ENCODE assay signal across 16 cellular contexts in the genomic region with DNA sequence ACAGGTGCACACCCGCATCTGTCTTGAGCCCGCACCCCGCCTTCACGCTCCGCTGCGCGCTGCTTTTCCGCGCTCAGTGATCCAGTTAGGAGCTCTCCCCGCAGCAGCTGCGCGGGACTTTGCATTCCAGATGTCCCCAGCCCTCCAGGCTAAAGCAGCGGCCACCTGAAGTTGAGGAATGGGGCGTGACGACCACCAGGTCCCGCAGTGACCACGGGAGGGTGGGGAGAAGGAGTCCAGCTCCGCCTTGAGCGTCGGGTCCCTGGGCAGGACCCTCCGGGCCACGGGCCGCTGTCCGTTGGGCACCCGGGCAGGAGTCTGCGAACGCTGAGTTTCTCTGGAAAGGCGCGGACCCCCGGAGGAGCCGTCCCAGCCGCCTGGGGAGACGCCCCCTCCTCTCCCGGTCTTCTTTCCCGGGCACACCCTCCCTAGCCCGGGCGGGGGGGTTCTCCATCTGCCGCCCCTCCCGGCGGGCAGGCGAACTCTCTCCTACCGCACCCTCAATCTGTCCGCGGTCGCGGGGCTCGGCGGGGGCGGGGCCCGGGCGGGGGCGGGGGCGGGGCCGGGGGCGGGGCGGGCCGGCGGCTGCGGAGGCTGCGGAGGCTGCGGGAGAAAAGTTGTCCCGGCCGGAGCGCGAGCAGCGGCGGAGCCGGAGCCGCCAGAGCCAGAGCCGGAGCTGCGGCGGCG. TPM values are rescaled to one million over a fixed set of nuclear protein-coding genes. Genes with fewer than 3 reads are reported as not detected.
DNase-seq lines count a peak whose midpoint lies in the region; ATAC-seq, FAIRE-seq and TF ChIP-seq lines count a peak whose summit lies in the region.
"Had no signal": no experiment of that assay in that cellular context is flagged by ENCODE, and none has a peak within 500 bp of the region (broad histone marks: within the 10 kb centered on the region; RNA-seq: fewer than 3 reads in every experiment).

Gene TMEM132C, plus strand, starts transcription at position 612 of the 687 bp plus-strand sequence. CDS start 233 bp downstream, outside the sequence.

- intact Hi-C loops in psoas muscle (cut with DNase I): no loop called here

- H3K27me3 Mint-ChIP-seq in astrocyte (ENCODE audit: low read depth, unreplicated experiment): no peaks in the 10 kb centered on the region

- TF ChIP-seq CTCF in astrocyte (IDR thresholded peaks at IDR 0.05; ENCODE audit: insufficient read depth, low read depth, low read length) (no peak), psoas muscle (IDR thresholded peaks at IDR 0.05) (no peak)

- DNase-seq in astrocyte (ENCODE audit: low read depth): no peak
- DNase-seq in psoas muscle: no peak
- no peak for DNase-seq in activated gamma-delta T cell (lab: John Stamatoyannopoulos, UW)
- no peak for DNase-seq in NCI-H1930 (lab: John Stamatoyannopoulos, UW)
- no peak for DNase-seq in NCI-H128 (lab: John Stamatoyannopoulos, UW; ENCODE audit: unreplicated experiment)
- DNase-seq: effector memory CD4-positive, alpha-beta T cell; NCI-H1436; stimulated activated CD4-positive, alpha-beta T cell treated with anti-CD3 and anti-CD28 coated beads, Interleukin-2, amount 100 ng/mL, for 24 hours; stimulated activated naive CD4-positive, alpha-beta T cell had no signal

- FAIRE-seq in astrocyte (lab: Jason Lieb, UNC): no peak

- H3K27ac ChIP-seq in BLaER1 (no peak within 1 kb of the TSS), astrocyte (ENCODE audit: low read depth, low read length) (no peak within 1 kb of the TSS), iPS-18a (ENCODE audit: low read length) (no peak within 1 kb of the TSS), psoas muscle (no peak within 1 kb of the TSS)

- H3K27ac Mint-ChIP-seq in astrocyte (ENCODE audit: unreplicated experiment): no peak within 1 kb of the TSS
- H3K27ac Mint-ChIP-seq: activated naive CD8-positive, alpha-beta T cell; T-helper 1 cell treated with Interleukin-12 subunit alpha and Interleukin-12 subunit beta and Interleukin-4 antibody, amounts not matched to agents 30 μg/mL and 1 μg/mL, for 36 hours had no signal

- H3K27me3 ChIP-seq in BLaER1 (peaks cover 50% of the 10 kb centered on the region), astrocyte (ENCODE audit: insufficient read depth, low read length) (peaks cover 13% of the 10 kb centered on the region), iPS-18a (ENCODE audit: control insufficient read depth, insufficient read depth, low read length) (peaks cover 72% of the 10 kb centered on the region), psoas muscle (ENCODE audit: insufficient read depth in 3 of 3, low read length in 2 of 3) (peaks cover 12 to 38% (median 18%) of the 10 kb centered on the region in 3 donors)

- no peak within 1 kb of the TSS for H2AFZ ChIP-seq in astrocyte (ENCODE audit: low read depth, low read length)

- no peak for ATAC-seq in psoas muscle
- ATAC-seq in HG02885 (IDR thresholded peaks at IDR 0.05; ENCODE audit: poor library complexity, unreplicated experiment): no peak

- H3K9me3 Mint-ChIP-seq in astrocyte (ENCODE audit: unreplicated experiment): no peaks in the 10 kb centered on the region

- H3K9ac ChIP-seq in BLaER1: no peak within 1 kb of the TSS
- no peak within 1 kb of the TSS for H3K9ac ChIP-seq in astrocyte (ENCODE audit: low read length)
- H3K9ac ChIP-seq in iPS-18a (ENCODE audit: low read length): no peak within 1 kb of the TSS

- H3K36me3 Mint-ChIP-seq in astrocyte (ENCODE audit: low read depth, unreplicated experiment): no peaks in the 10 kb centered on the region
- H3K36me3 Mint-ChIP-seq: activated naive CD8-positive, alpha-beta T cell had no signal

- H3K79me2 ChIP-seq in astrocyte (ENCODE audit: insufficient read depth, low read length): no peaks in the 10 kb centered on the region

- no peak within 1 kb of the TSS for H3K4me3 Mint-ChIP-seq in astrocyte (ENCODE audit: unreplicated experiment)
- H3K4me3 Mint-ChIP-seq: activated naive CD8-positive, alpha-beta T cell; T-helper 1 cell treated with Interleukin-12 subunit alpha and Interleukin-12 subunit beta and Interleukin-4 antibody, amounts not matched to agents 30 μg/mL and 1 μg/mL, for 36 hours had no signal

- peak within 1 kb of the TSS; percentile 95 for H3K4me2 ChIP-seq in BLaER1
- H3K4me2 ChIP-seq in astrocyte (ENCODE audit: low read length): peak within 1 kb of the TSS; percentile 5

- H3K36me3 ChIP-seq in BLaER1: no peaks in the 10 kb centered on the region
- no peaks in the 10 kb centered on the region for H3K36me3 ChIP-seq in astrocyte (ENCODE audit: insufficient read depth, low read length)
- no peaks in the 10 kb centered on the region for H3K36me3 ChIP-seq in iPS-18a (ENCODE audit: control insufficient read depth, low read depth, low read length)
- H3K36me3 ChIP-seq in psoas muscle (ENCODE audit: insufficient read depth in 1 of 2, low read depth in 1 of 2): no peaks in the 10 kb centered on the region

- H3K4me1 Mint-ChIP-seq in astrocyte (ENCODE audit: low read depth, unreplicated experiment): no peaks in the 10 kb centered on the region

- WGBS in psoas muscle, 3 donors: 1 to 2% (median 1%) methylated on average over 31 to 72 of the region's 73 CpGs

- H3K9me3 ChIP-seq in BLaER1 (peaks cover 7% of the 10 kb centered on the region), astrocyte (ENCODE audit: insufficient read depth, low read depth, low read length) (no peaks in the 10 kb centered on the region), iPS-18a (ENCODE audit: control insufficient read depth, low read depth, low read length) (peaks cover 20% of the 10 kb centered on the region), psoas muscle (no peaks in the 10 kb centered on the region)

- peaks cover 20% of the 10 kb centered on the region for H3K4me1 ChIP-seq in BLaER1
- no peaks in the 10 kb centered on the region for H3K4me1 ChIP-seq in astrocyte (ENCODE audit: insufficient read depth, low read length)
- H3K4me1 ChIP-seq in iPS-18a (ENCODE audit: control insufficient read depth, low read depth, low read length): no peaks in the 10 kb centered on the region
- H3K4me1 ChIP-seq in psoas muscle: no peaks in the 10 kb centered on the region

- H4K20me1 ChIP-seq in BLaER1 (no peaks in the 10 kb centered on the region), astrocyte (ENCODE audit: insufficient read depth, low read length) (no peaks in the 10 kb centered on the region)

- H3K4me3 ChIP-seq in BLaER1: peak within 1 kb of the TSS; percentile 66
- no peak within 1 kb of the TSS for H3K4me3 ChIP-seq in astrocyte (ENCODE audit: insufficient read depth, low read depth, low read length)
- peak within 1 kb of the TSS; percentile 45 for H3K4me3 ChIP-seq in iPS-18a (ENCODE audit: low read length)
- H3K4me3 ChIP-seq in psoas muscle: peak within 1 kb of the TSS; percentile 39

RNA-seq across cellular contexts. Expression of gene TMEM132C, which starts in this region (rescaled TPM):
- not detected in 2 replicates for total RNA-seq in astrocyte
- total RNA-seq in psoas muscle: under 1 TPM; 0.16 to 0.77 (median 0.51) TPM
- polyA plus RNA-seq in psoas muscle: under 1 TPM; 0.46 to 0.68 (median 0.47) TPM
- total RNA-seq: Daoy had no signal
- polyA plus RNA-seq: AG04450 had no signal
